ENCODE assay signal across 11 cellular contexts in genomic region chr17:7587831-7588230, GRCh38. TPM values are rescaled to one million over a fixed set of nuclear protein-coding genes. Genes with fewer than 3 reads are reported as not detected.
A peak's percentile ranks its signal among the peaks of the same experiment; 100 is the strongest.
DNase-seq lines count a peak whose midpoint lies in the region; ATAC-seq and TF ChIP-seq lines count a peak whose summit lies in the region.
"Had no signal": no experiment of that assay in that cellular context is flagged by ENCODE, and none has a peak within 500 bp of the region (broad histone marks: within the 10 kb centered on the region; RNA-seq: fewer than 3 reads in every experiment).

No MANE protein-coding gene starts in this region.

- no peak for ATAC-seq in GM21737 (IDR thresholded peaks at IDR 0.05; ENCODE audit: unreplicated experiment)
- ATAC-seq: Right ventricle myocardium inferior had no signal

- H3K9me3 ChIP-seq in breast epithelium, result no peaks in the 10 kb centered on the region
- no peaks in the 10 kb centered on the region for H3K9me3 ChIP-seq in HAP-1
- H3K9me3 ChIP-seq: BE2C had no signal

- H3K27me3 ChIP-seq in breast epithelium, result no peaks in the 10 kb centered on the region
- no peaks in the 10 kb centered on the region for H3K27me3 ChIP-seq in HAP-1 (ENCODE audit: low read depth)
- H3K27me3 ChIP-seq: BE2C had no signal

- BruUV-seq in MCF 10A (replicated peaks; lab: Mats Ljungman, UMichigan), result no TSS peak

- H3K4me3 Mint-ChIP-seq in MCF 10A (ENCODE audit: unreplicated experiment), result peak overlapping the region; percentile 76
- no peak overlapping the region for H3K4me3 Mint-ChIP-seq in activated T-helper 1 cell treated with anti-CD3 and anti-CD28 coated beads, Interleukin-12 subunit alpha, Interleukin-12 subunit beta, Interleukin-2, Interleukin-4 antibody, amounts not matched to agents 30 ng/mL and 10 ng/mL and 1 ng/mL, durations not matched to agents 14 hours and 24 hours and 36 hours

- in situ Hi-C loops in HAP-1 (cut with MboI; ENCODE audit: low sequenced_read_pairs), result no loop called here

- H3K27ac ChIP-seq in breast epithelium, result peak overlapping the region in 1 of 2 donors; percentile 80
- H3K27ac ChIP-seq in urinary bladder (ENCODE audit: low read depth), result peak overlapping the region; percentile 72

- WGBS in urinary bladder, result 38% methylated on average over 5 of the region's 5 CpGs

- DNase-seq in MCF 10A (ENCODE audit: unreplicated experiment), result peak; percentile 75
- DNase-seq in breast epithelium (ENCODE audit: low spot score in 2 of 2), result no peak
- DNase-seq in activated T-helper 1 cell treated with anti-CD3 and anti-CD28 coated beads, Interleukin-12 subunit alpha, Interleukin-12 subunit beta, Interleukin-2, Interleukin-4 antibody, amounts not matched to agents 30 ng/mL and 10 ng/mL and 1 ng/mL, durations not matched to agents 14 hours and 24 hours and 36 hours (ENCODE audit: low spot score), result no peak
- peak; percentile 78 for DNase-seq in islet precursor cell
- DNase-seq in activated effector memory CD4-positive, alpha-beta T cell treated with Interleukin-2 at 50 U/mL for 16 hours, result no peak
- DNase-seq in HAP-1 (ENCODE audit: low spot score in 2 of 2), result no peak
- DNase-seq: BE2C, NCI-H1694 treated with DMSO at 0.1 percent for 48 hours had no signal

- POLR2A ChIA-PET in MCF 10A (lab: Yijun Ruan, JAX), result interaction anchor here (0.5 to 14.9 kb wide), 9 partner anchors 8 to 695 kb away, joined by 3 to 303 read pairs (median 5); partner anchors contain the start of genes CD68, FXR2, SAT2 and TP53

- H3K4me3 ChIP-seq in breast epithelium (peak overlapping the region in 1 of 3 donors; percentile 79), urinary bladder (ENCODE audit: low read depth, low read length) (no peak overlapping the region), HAP-1 (no peak overlapping the region)

- H3K27ac Mint-ChIP-seq in MCF 10A (ENCODE audit: low read depth, unreplicated experiment), result peak overlapping the region; percentile 86
- peak overlapping the region; percentile 36 for H3K27ac Mint-ChIP-seq in activated T-helper 1 cell treated with anti-CD3 and anti-CD28 coated beads, Interleukin-12 subunit alpha, Interleukin-12 subunit beta, Interleukin-2, Interleukin-4 antibody, amounts not matched to agents 30 ng/mL and 10 ng/mL and 1 ng/mL, durations not matched to agents 14 hours and 24 hours and 36 hours

- CTCF ChIA-PET in MCF 10A (lab: Yijun Ruan, JAX), result interaction anchor here (0.6 to 7.7 kb wide), 12 partner anchors 9 to 232 kb away, joined by 3 to 89 read pairs (median 4); partner anchors contain the start of genes CD68, TMEM102, TP53 and WRAP53

- intact Hi-C loops in MCF 10A (cut with micrococcal nuclease) (loop anchor here (1.0 to 2.0 kb wide), 3 partner anchors 16 to 100 kb away; partner anchors contain the start of gene WRAP53), breast epithelium (cut with DNase I; ENCODE audit: low total_unique reads) (no loop called here)
- intact Hi-C loops in activated T-helper 1 cell treated with anti-CD3 and anti-CD28 coated beads, Interleukin-12 subunit alpha, Interleukin-12 subunit beta, Interleukin-2, Interleukin-4 antibody, amounts not matched to agents 30 ng/mL and 10 ng/mL and 1 ng/mL, durations not matched to agents 14 hours and 24 hours and 36 hours (cut with micrococcal nuclease), result loop anchor here (10.0 kb wide), 1 partner anchor 567 kb away; the partner anchor contains the start of gene PER1

- H3K4me1 ChIP-seq in breast epithelium (peaks cover 6 to 15% of the 10 kb centered on the region in 2 donors), urinary bladder (ENCODE audit: insufficient read depth) (no peaks in the 10 kb centered on the region), HAP-1 (peaks cover 12% of the 10 kb centered on the region)

- H3K36me3 ChIP-seq in breast epithelium, result peaks cover 8% of the 10 kb centered on the region
- H3K36me3 ChIP-seq in urinary bladder (ENCODE audit: insufficient read depth), result peaks cover 6% of the 10 kb centered on the region
- peaks cover 59% of the 10 kb centered on the region for H3K36me3 ChIP-seq in HAP-1 (replicated peaks)

- TF ChIP-seq CTCF in MCF 10A (IDR thresholded peaks at IDR 0.05; ENCODE audit: unreplicated experiment), result no peak
- TF ChIP-seq CTCF in breast epithelium (IDR thresholded peaks at IDR 0.05), result no peak

- H3K9me3 Mint-ChIP-seq in MCF 10A (ENCODE audit: unreplicated experiment), result no peaks in the 10 kb centered on the region
- H3K9me3 Mint-ChIP-seq in activated T-helper 1 cell treated with anti-CD3 and anti-CD28 coated beads, Interleukin-12 subunit alpha, Interleukin-12 subunit beta, Interleukin-2, Interleukin-4 antibody, amounts not matched to agents 30 ng/mL and 10 ng/mL and 1 ng/mL, durations not matched to agents 14 hours and 24 hours and 36 hours, result no peaks in the 10 kb centered on the region

- no peaks in the 10 kb centered on the region for H3K27me3 Mint-ChIP-seq in MCF 10A (ENCODE audit: insufficient read depth, unreplicated experiment)
- no peaks in the 10 kb centered on the region for H3K27me3 Mint-ChIP-seq in activated T-helper 1 cell treated with anti-CD3 and anti-CD28 coated beads, Interleukin-12 subunit alpha, Interleukin-12 subunit beta, Interleukin-2, Interleukin-4 antibody, amounts not matched to agents 30 ng/mL and 10 ng/mL and 1 ng/mL, durations not matched to agents 14 hours and 24 hours and 36 hours (ENCODE audit: insufficient read depth)

- peaks cover 42% of the 10 kb centered on the region for H3K4me1 Mint-ChIP-seq in MCF 10A (ENCODE audit: insufficient read depth, unreplicated experiment)
- peaks cover 21% of the 10 kb centered on the region for H3K4me1 Mint-ChIP-seq in activated T-helper 1 cell treated with anti-CD3 and anti-CD28 coated beads, Interleukin-12 subunit alpha, Interleukin-12 subunit beta, Interleukin-2, Interleukin-4 antibody, amounts not matched to agents 30 ng/mL and 10 ng/mL and 1 ng/mL, durations not matched to agents 14 hours and 24 hours and 36 hours (ENCODE audit: low read depth)

- peaks cover 39% of the 10 kb centered on the region for H3K36me3 Mint-ChIP-seq in MCF 10A (ENCODE audit: insufficient read depth, unreplicated experiment)
- peaks cover 32% of the 10 kb centered on the region for H3K36me3 Mint-ChIP-seq in activated T-helper 1 cell treated with anti-CD3 and anti-CD28 coated beads, Interleukin-12 subunit alpha, Interleukin-12 subunit beta, Interleukin-2, Interleukin-4 antibody, amounts not matched to agents 30 ng/mL and 10 ng/mL and 1 ng/mL, durations not matched to agents 14 hours and 24 hours and 36 hours (ENCODE audit: low read depth)

- no peak for TF ChIP-seq POLR2A in breast epithelium (IDR thresholded peaks at IDR 0.05)

RNA-seq across cellular contexts. Expression of gene SOX15, which starts 2.1 kb away (rescaled TPM):
- total RNA-seq in MCF 10A (2022) (32.6 and 34.4 TPM in 2 replicates), breast epithelium (1 to 10 TPM; 1.3 to 4.1 (median 1.6) TPM), urinary bladder (1.2 TPM)
- 0.20 and 0.78 TPM in 2 replicates for total RNA-seq in activated T-helper 1 cell treated with anti-CD3 and anti-CD28 coated beads, Interleukin-12 subunit alpha, Interleukin-12 subunit beta, Interleukin-2, Interleukin-4 antibody, amounts not matched to agents 30 ng/mL and 10 ng/mL and 1 ng/mL, durations not matched to agents 14 hours and 24 hours and 36 hours
- 15.3 TPM for polyA plus RNA-seq in urinary bladder

RNA-seq across cellular contexts. Expression of gene MPDU1, which starts 4.2 kb away (rescaled TPM):
- 52.0 and 56.5 TPM in 2 replicates for total RNA-seq in MCF 10A (2022)
- total RNA-seq in breast epithelium, result 100 to 1,000 TPM in 1 of 3 donors, 10 to 100 TPM in 2; 66.6 to 140 (median 74.4) TPM
- 108 and 111 TPM in 2 replicates for total RNA-seq in activated T-helper 1 cell treated with anti-CD3 and anti-CD28 coated beads, Interleukin-12 subunit alpha, Interleukin-12 subunit beta, Interleukin-2, Interleukin-4 antibody, amounts not matched to agents 30 ng/mL and 10 ng/mL and 1 ng/mL, durations not matched to agents 14 hours and 24 hours and 36 hours
- total RNA-seq in urinary bladder, result 40.2 TPM
- 40.4 TPM for polyA plus RNA-seq in urinary bladder

RNA-seq across cellular contexts. Expression of gene CD68, which starts 8.4 kb away (rescaled TPM):
- total RNA-seq in MCF 10A (2022) (6.9 and 10.6 TPM in 2 replicates), breast epithelium (100 to 1,000 TPM in 1 of 3 donors, 10 to 100 TPM in 2; 49.8 to 220 (median 70.5) TPM), urinary bladder (9.1 TPM)
- 2.4 and 3.3 TPM in 2 replicates for total RNA-seq in activated T-helper 1 cell treated with anti-CD3 and anti-CD28 coated beads, Interleukin-12 subunit alpha, Interleukin-12 subunit beta, Interleukin-2, Interleukin-4 antibody, amounts not matched to agents 30 ng/mL and 10 ng/mL and 1 ng/mL, durations not matched to agents 14 hours and 24 hours and 36 hours
- polyA plus RNA-seq in urinary bladder, result 73.7 TPM

RNA-seq across cellular contexts. Expression of gene SENP3, which starts 26.1 kb away (rescaled TPM):
- total RNA-seq in MCF 10A (2022) (66.9 and 67.3 TPM in 2 replicates), breast epithelium (10 to 100 TPM; 59.5 to 65.2 (median 62.3) TPM), urinary bladder (34.7 TPM)
- 102 and 104 TPM in 2 replicates for total RNA-seq in activated T-helper 1 cell treated with anti-CD3 and anti-CD28 coated beads, Interleukin-12 subunit alpha, Interleukin-12 subunit beta, Interleukin-2, Interleukin-4 antibody, amounts not matched to agents 30 ng/mL and 10 ng/mL and 1 ng/mL, durations not matched to agents 14 hours and 24 hours and 36 hours
- 54.6 TPM for polyA plus RNA-seq in urinary bladder

RNA-seq across cellular contexts. Expression of gene FXR2, which starts 26.9 kb away (rescaled TPM):
- total RNA-seq in MCF 10A (2022) (60.7 and 65.1 TPM in 2 replicates), breast epithelium (10 to 100 TPM; 22.8 to 33.9 (median 25.6) TPM), urinary bladder (26.2 TPM)
- 59.5 and 63.6 TPM in 2 replicates for total RNA-seq in activated T-helper 1 cell treated with anti-CD3 and anti-CD28 coated beads, Interleukin-12 subunit alpha, Interleukin-12 subunit beta, Interleukin-2, Interleukin-4 antibody, amounts not matched to agents 30 ng/mL and 10 ng/mL and 1 ng/mL, durations not matched to agents 14 hours and 24 hours and 36 hours
- polyA plus RNA-seq in urinary bladder, result 38.5 TPM

Comparison
In these comparisons a context has a peak if more than half of its experiments do, and no peak if none do; other contexts are left out.
1. DNase-seq: peak in MCF 10A (single experiment) and islet precursor cell (single experiment); none in breast epithelium (0 of 2), activated T-helper 1 cell treated with anti-CD3 and anti-CD28 coated beads, Interleukin-12 subunit alpha, Interleukin-12 subunit beta, Interleukin-2, Interleukin-4 antibody, amounts not matched to agents 30 ng/mL and 10 ng/mL and 1 ng/mL, durations not matched to agents 14 hours and 24 hours and 36 hours (single experiment), activated effector memory CD4-positive, alpha-beta T cell treated with Interleukin-2 at 50 U/mL for 16 hours (single experiment) and HAP-1 (0 of 2).